ENCODE assay signal across 11 cellular contexts in the genomic region with DNA sequence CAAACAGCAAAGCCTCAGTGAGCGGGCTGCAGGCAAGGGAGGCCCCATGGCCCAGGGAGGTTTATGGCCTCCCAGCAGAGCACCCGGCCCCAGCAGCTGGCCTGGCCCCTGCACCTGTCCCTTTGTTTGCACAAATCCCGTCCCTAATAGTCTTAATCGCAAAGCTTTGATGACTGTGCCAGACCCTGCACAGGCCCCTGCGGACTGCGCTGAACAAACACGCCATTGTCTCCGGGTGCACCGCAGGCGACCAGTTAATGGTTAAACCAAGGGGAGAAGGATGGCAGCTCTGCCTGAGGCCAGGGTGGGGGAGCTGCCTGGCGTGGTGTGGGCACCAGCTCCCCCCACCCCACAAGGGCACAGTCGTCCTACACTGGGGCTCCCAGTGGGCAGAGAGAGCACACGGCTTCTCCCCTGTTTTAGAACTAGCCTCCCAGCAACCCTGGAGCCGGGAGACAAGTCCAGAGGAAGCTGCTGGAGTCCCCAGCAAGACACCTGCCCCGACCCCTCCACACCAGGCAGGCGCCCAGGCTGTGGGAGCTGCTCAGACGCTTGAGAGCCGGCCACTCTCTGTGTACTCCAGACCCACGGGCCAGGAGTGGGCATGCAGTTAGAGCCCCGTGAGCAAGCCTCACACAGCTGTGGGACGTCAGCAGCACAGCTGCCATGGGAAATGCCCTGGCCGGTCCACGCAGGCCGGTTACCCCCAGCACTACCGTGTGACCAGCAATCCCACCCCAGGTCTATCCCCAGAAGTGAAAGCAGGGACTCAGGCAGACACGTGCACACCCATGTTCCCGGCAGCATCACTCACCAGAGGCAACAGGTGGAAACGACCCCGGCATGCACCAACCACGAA. TPM values are rescaled to one million over a fixed set of nuclear protein-coding genes. Genes with fewer than 3 reads are reported as not detected.
DNase-seq lines count a peak whose midpoint lies in the region; ATAC-seq and TF ChIP-seq lines count a peak whose summit lies in the region.
"Had no signal": no experiment of that assay in that cellular context is flagged by ENCODE, and none has a peak within 500 bp of the region (broad histone marks: within the 10 kb centered on the region; RNA-seq: fewer than 3 reads in every experiment).

No MANE protein-coding gene starts in this region.

- H3K4me1 Mint-ChIP-seq in Calu3 (ENCODE audit: low read depth, unreplicated experiment) (peaks cover 32% of the 10 kb centered on the region), nephron (peaks cover 48% of the 10 kb centered on the region)

- intact Hi-C loops in Calu3 (cut with micrococcal nuclease; ENCODE audit: unreplicated experiment) = no loop called here

- DNase-seq in Calu3 (peak; percentile 89), NCI-H1092 (lab: John Stamatoyannopoulos, UW) (peak; percentile 96), SHP77 (lab: John Stamatoyannopoulos, UW) (peak; percentile 65 to 70), RKO (ENCODE audit: low spot score) (no peak), C1 segment of cervical spinal cord (lab: John Stamatoyannopoulos, UW) (no peak)
- no peak for DNase-seq in stimulated activated CD4-positive, alpha-beta T cell treated with anti-CD3 and anti-CD28 coated beads, Interleukin-4, amount 100 ng/mL, for 4 hours
- DNase-seq: activated T-cell treated with anti-CD3 and anti-CD28 coated beads, Interleukin-2, amount 50 U/mL, for 1 hour; effector memory CD4-positive, alpha-beta T cell had no signal

- CTCF ChIA-PET in Calu3 (lab: Charles Lee) = interaction anchor here (0.7 to 0.9 kb wide), 4 partner anchors 9 to 189 kb away, joined by 3 to 5 read pairs (median 4); a partner anchor contains a TSS

- H3K27me3 Mint-ChIP-seq in Calu3 (ENCODE audit: unreplicated experiment) = peaks cover 38% of the 10 kb centered on the region
- peaks cover 18% of the 10 kb centered on the region for H3K27me3 Mint-ChIP-seq in nephron (ENCODE audit: low read depth)

- H3K36me3 Mint-ChIP-seq in Calu3 (ENCODE audit: insufficient read depth, unreplicated experiment) (peaks cover 5% of the 10 kb centered on the region), nephron (ENCODE audit: low read depth) (no peaks in the 10 kb centered on the region)

- no peaks in the 10 kb centered on the region for H3K9me3 Mint-ChIP-seq in Calu3 (ENCODE audit: low read depth, unreplicated experiment)
- H3K9me3 Mint-ChIP-seq in nephron = no peaks in the 10 kb centered on the region

- TF ChIP-seq CTCF in Calu3 (IDR thresholded peaks at IDR 0.05; ENCODE audit: unreplicated experiment) = no peak
- TF ChIP-seq CTCF in nephron (IDR thresholded peaks at IDR 0.05; ENCODE audit: unreplicated experiment in 3 of 3) = no peak

- ATAC-seq in HG03457 (IDR thresholded peaks at IDR 0.05; ENCODE audit: unreplicated experiment) = no peak

- H3K27ac Mint-ChIP-seq in Calu3 (ENCODE audit: unreplicated experiment) = no peak overlapping the region
- H3K27ac Mint-ChIP-seq in nephron = peak overlapping the region; percentile 41 to 87 (median 63)

- H3K4me3 Mint-ChIP-seq in Calu3 (ENCODE audit: low read depth, unreplicated experiment) (peak overlapping the region; percentile 7), nephron (no peak overlapping the region)

- no TSS peak for BruUV-seq in Calu3 (replicated peaks; lab: Mats Ljungman, UMichigan)

RNA-seq across cellular contexts. Expression of a gene that starts 39.7 kb away (rescaled TPM):
- total RNA-seq in Calu3 (2022) = not detected in 2 replicates
- total RNA-seq: SJSA1 had no signal

RNA-seq across cellular contexts. Expression of a gene that starts 50.3 kb away (rescaled TPM):
- total RNA-seq in Calu3 (2022) = not detected in 2 replicates
- total RNA-seq: SJSA1 had no signal

RNA-seq across cellular contexts. Expression of a gene that starts 59.0 kb away (rescaled TPM):
- not detected in 2 replicates for total RNA-seq in Calu3 (2022)
- total RNA-seq: SJSA1 had no signal

Comparison
In these comparisons a context has a peak if more than half of its experiments do, and no peak if none do; other contexts are left out.
1. DNase-seq: peak in Calu3 (single experiment), NCI-H1092 (single experiment) and SHP77 (2 of 2); none in RKO (single experiment), C1 segment of cervical spinal cord (0 of 14) and stimulated activated CD4-positive, alpha-beta T cell treated with anti-CD3 and anti-CD28 coated beads, Interleukin-4, amount 100 ng/mL, for 4 hours (0 of 2).